Comparison of ENCODE assay signal across 13 cellular contexts in genomic region chr5:104859437-104859836, GRCh38.
"Had no signal": no experiment of that assay in that cellular context is flagged by ENCODE, and none has a peak within 500 bp of the region (broad histone marks: within the 10 kb centered on the region; RNA-seq: fewer than 3 reads in every experiment).

No MANE protein-coding gene starts in this region.

- H3K27ac ChIP-seq: colonic mucosa, hepatocyte, neural progenitor cell, parathyroid adenoma, tibial nerve had no signal

- H3K27me3 ChIP-seq: colonic mucosa, hepatocyte, neural progenitor cell, tibial nerve had no signal

- H3K27me3 Mint-ChIP-seq: activated naive CD8-positive, alpha-beta T cell treated with anti-CD3 and anti-CD28 coated beads, Interleukin-2, amount 10 ng/mL, durations not matched to agents 7 days and 5 days had no signal

- H3K4me1 ChIP-seq: colonic mucosa, neural progenitor cell, parathyroid adenoma had no signal

- H3K4me1 Mint-ChIP-seq: activated naive CD8-positive, alpha-beta T cell treated with anti-CD3 and anti-CD28 coated beads, Interleukin-2, amount 10 ng/mL, durations not matched to agents 7 days and 5 days; mesothelial cell of epicardium; neural progenitor cell had no signal

- H3K4me3 ChIP-seq: colonic mucosa, hepatocyte, neural progenitor cell, tibial nerve had no signal

- H3K27ac Mint-ChIP-seq: activated naive CD8-positive, alpha-beta T cell treated with anti-CD3 and anti-CD28 coated beads, Interleukin-2, amount 10 ng/mL, durations not matched to agents 7 days and 5 days; mesothelial cell of epicardium; neural progenitor cell had no signal

- DNase-seq: activated CD4-positive, alpha-beta T cell treated with anti-CD3 and anti-CD28 coated beads for 1 hour; activated CD4-positive, alpha-beta T cell treated with anti-CD3 and anti-CD28 coated beads, Interleukin-2, amount 50 U/mL, for 48 hours; activated gamma-delta T cell; activated naive CD8-positive, alpha-beta T cell treated with anti-CD3 and anti-CD28 coated beads, Interleukin-2, amount 10 ng/mL, durations not matched to agents 7 days and 5 days; activated T-cell treated with anti-CD3 and anti-CD28 coated beads, Interleukin-2, amount 50 U/mL, for 48 hours; colonic mucosa; kidney glomerular epithelial cell; small intestine had no signal

- H3K36me3 ChIP-seq: colonic mucosa, neural progenitor cell, tibial nerve had no signal

- H3K4me2 ChIP-seq: hepatocyte, neural progenitor cell had no signal

- H3K9me3 Mint-ChIP-seq: activated naive CD8-positive, alpha-beta T cell treated with anti-CD3 and anti-CD28 coated beads, Interleukin-2, amount 10 ng/mL, durations not matched to agents 7 days and 5 days; neural progenitor cell had no signal

- H3K4me3 Mint-ChIP-seq: activated naive CD8-positive, alpha-beta T cell treated with anti-CD3 and anti-CD28 coated beads, Interleukin-2, amount 10 ng/mL, durations not matched to agents 7 days and 5 days; mesothelial cell of epicardium; neural progenitor cell had no signal

- H3K36me3 Mint-ChIP-seq: activated naive CD8-positive, alpha-beta T cell treated with anti-CD3 and anti-CD28 coated beads, Interleukin-2, amount 10 ng/mL, durations not matched to agents 7 days and 5 days; mesothelial cell of epicardium; neural progenitor cell had no signal

- H3K9me3 ChIP-seq: colonic mucosa, tibial nerve had no signal

- H3K9ac ChIP-seq: neural progenitor cell, parathyroid adenoma had no signal
